Comparison of ENCODE assay signal across 12 cellular contexts in genomic region chr1:28123461-28123961, GRCh38. TPM values are rescaled to one million over a fixed set of nuclear protein-coding genes. Genes with fewer than 3 reads are reported as not detected.
DNase-seq lines count a peak whose midpoint lies in the region; ATAC-seq and TF ChIP-seq lines count a peak whose summit lies in the region.
"Had no signal": no experiment of that assay in that cellular context is flagged by ENCODE, and none has a peak within 500 bp of the region (broad histone marks: within the 10 kb centered on the region; RNA-seq: fewer than 3 reads in every experiment).

No MANE protein-coding gene starts in this region.

- ATAC-seq in sciatic nerve, result no peak
- no peak for ATAC-seq in HG02610 (IDR thresholded peaks at IDR 0.05; ENCODE audit: unreplicated experiment)
- ATAC-seq in GM21423 (IDR thresholded peaks at IDR 0.05; ENCODE audit: unreplicated experiment), result no peak
- ATAC-seq in GM19328 (IDR thresholded peaks at IDR 0.05; ENCODE audit: unreplicated experiment), result no peak
- ATAC-seq: activated naive CD4-positive, alpha-beta T cell treated with anti-CD3 and anti-CD28 coated beads, Interleukin-2, amount 50 U/mL, for 72 hours had no signal

- peak; percentile 26 for DNase-seq in RWPE1 (ENCODE audit: low spot score)
- DNase-seq in fibroblast of pulmonary artery (ENCODE audit: low read depth), result peak; percentile 90
- no peak for DNase-seq in spleen
- DNase-seq in sciatic nerve (ENCODE audit: low spot score), result no peak
- DNase-seq: NCI-H2171 treated with DMSO at 0.1 percent for 48 hours, tibial artery had no signal

- intact Hi-C loops in spleen (cut with DNase I; ENCODE audit: low total_unique reads) (no loop called here), sciatic nerve (cut with DNase I) (no loop called here)

- no peak for TF ChIP-seq POLR2A in spleen (IDR thresholded peaks at IDR 0.05)

- H3K27ac ChIP-seq in HEK293 (ENCODE audit: extremely low read depth, low read depth, low read length) (no peak overlapping the region), RWPE1 (no peak overlapping the region), spleen (peak overlapping the region in 6 of 8 donors; percentile 23 to 92 (median 53))
- H3K27ac ChIP-seq: tibial artery had no signal

- WGBS in spleen, 5 donors, result 19 to 48% (median 37%) methylated on average over 4 of the region's 4 CpGs

- H3K4me3 ChIP-seq in HEK293 (ENCODE audit: low read depth, low read length) (no peak overlapping the region), fibroblast of pulmonary artery (replicated peaks; ENCODE audit: low read depth, low read length) (no peak overlapping the region), spleen (peak overlapping the region in 1 of 8 donors; percentile 13)
- H3K4me3 ChIP-seq: tibial artery had no signal

- H3K4me1 ChIP-seq in HEK293 (ENCODE audit: control insufficient read depth, insufficient read depth, low read length), result no peaks in the 10 kb centered on the region
- peaks cover 8 to 57% (median 22%) of the 10 kb centered on the region in 6 donors for H3K4me1 ChIP-seq in spleen
- H3K4me1 ChIP-seq: tibial artery had no signal

- H3K36me3 ChIP-seq in HEK293 (ENCODE audit: control insufficient read depth in 2 of 2, insufficient read depth in 1 of 2, low read length in 2 of 2) (no peaks in the 10 kb centered on the region), spleen (no peaks in the 10 kb centered on the region)
- H3K36me3 ChIP-seq: tibial artery had no signal

- POLR2A ChIA-PET in HEK293 (lab: Yijun Ruan, JAX) (no interaction called here), RWPE1 (lab: Yijun Ruan, JAX; ENCODE audit: low non-redundant PET) (no interaction called here)

- TF ChIP-seq CTCF in HEK293 (tag by site-specific recombination; IDR thresholded peaks at IDR 0.05), result no peak
- TF ChIP-seq CTCF in RWPE1 (conservative IDR thresholded peaks at IDR 0.05; ENCODE audit: low read depth), result no peak
- no peak for TF ChIP-seq CTCF in fibroblast of pulmonary artery (IDR thresholded peaks at IDR 0.05; ENCODE audit: low read length, missing control alignments)
- no peak for TF ChIP-seq CTCF in spleen (IDR thresholded peaks at IDR 0.05 in 8 of 11, conservative IDR thresholded peaks at IDR 0.05 in 3 of 11)

- no peaks in the 10 kb centered on the region for H3K27me3 ChIP-seq in spleen (replicated peaks in 1 of 7)

- CTCF ChIA-PET in HEK293 (lab: Yijun Ruan, JAX), result interaction anchor here (1.4 kb wide), 1 partner anchor 11 kb away, joined by 4 read pairs; no protein-coding TSS in a partner anchor
- CTCF ChIA-PET in RWPE1 (lab: Yijun Ruan, JAX), result no interaction called here

- H3K9me3 ChIP-seq in HEK293 (ENCODE audit: control insufficient read depth, insufficient read depth, low read depth, low read length) (no peaks in the 10 kb centered on the region), spleen (no peaks in the 10 kb centered on the region)
- H3K9me3 ChIP-seq: tibial artery had no signal

TF ChIP-seq in HEK293, 187 proteins besides CTCF, POLR2A, EP300 and RAD21 (continues in another document):
- TF ChIP-seq INSM2 (tag by site-specific recombination; IDR thresholded peaks at IDR 0.05) (no peak), ZNF248 (tag by site-specific recombination; IDR thresholded peaks at IDR 0.05) (no peak), ZBTB48 (tag by site-specific recombination; IDR thresholded peaks at IDR 0.05) (no peak), ZNF175 (tag by site-specific recombination; IDR thresholded peaks at IDR 0.05) (no peak), ZBTB20 (tag by site-specific recombination; IDR thresholded peaks at IDR 0.05) (no peak), ZNF704 (tag by site-specific recombination; IDR thresholded peaks at IDR 0.05) (no peak), ZNF768 (tag by site-specific recombination; IDR thresholded peaks at IDR 0.05) (no peak), ZNF211 (tag by site-specific recombination; IDR thresholded peaks at IDR 0.05; ENCODE audit: low read depth) (no peak), ZFHX2 (tag by site-specific recombination; conservative IDR thresholded peaks at IDR 0.05) (peak; percentile 47), ZNF362 (tag by site-specific recombination; IDR thresholded peaks at IDR 0.05) (no peak), ZNF747 (tag by site-specific recombination; IDR thresholded peaks at IDR 0.05) (no peak), ZNF792 (tag by site-specific recombination; IDR thresholded peaks at IDR 0.05) (no peak), ZNF426 (tag by site-specific recombination; IDR thresholded peaks at IDR 0.05) (no peak), ZNF501 (tag by site-specific recombination; IDR thresholded peaks at IDR 0.05) (no peak), ZNF184 (tag by site-specific recombination; IDR thresholded peaks at IDR 0.05) (no peak), ZNF488 (tag by site-specific recombination; IDR thresholded peaks at IDR 0.05) (no peak), ZNF692 (tag by site-specific recombination; IDR thresholded peaks at IDR 0.05) (no peak), ZNF146 (tag by site-specific recombination; IDR thresholded peaks at IDR 0.05) (no peak), ZNF561 (tag by site-specific recombination; IDR thresholded peaks at IDR 0.05; ENCODE audit: borderline replicate concordance) (no peak), ZNF544 (tag by site-specific recombination; IDR thresholded peaks at IDR 0.05) (no peak), ZSCAN5A (tag by site-specific recombination; IDR thresholded peaks at IDR 0.05) (no peak)

RNA-seq across cellular contexts. Expression of gene EYA3, which starts 35.1 kb away (rescaled TPM):
- total RNA-seq in spleen, result 10 to 100 TPM; 16.5 to 26.4 (median 21.8) TPM
- polyA plus RNA-seq in spleen, result 1 to 10 TPM; 3.5 to 5.4 (median 3.6) TPM
- 20.1 TPM for total RNA-seq in sciatic nerve

RNA-seq across cellular contexts. Expression of gene PTAFR, which starts 53.0 kb away (rescaled TPM):
- 10 to 100 TPM; 13.8 to 32.2 (median 28.2) TPM for total RNA-seq in spleen
- 1 to 10 TPM; 5.0 to 7.5 (median 5.7) TPM for polyA plus RNA-seq in spleen
- total RNA-seq in sciatic nerve, result 7.0 TPM
- total RNA-seq: myocyte had no signal

Comparison
In these comparisons a context has a peak if more than half of its experiments do, and no peak if none do; other contexts are left out.
1. H3K27ac ChIP-seq: peak in spleen (6 of 8); none in HEK293 (single experiment) and RWPE1 (single experiment).
2. DNase-seq: peak in RWPE1 (single experiment) and fibroblast of pulmonary artery (single experiment); none in spleen (single experiment) and sciatic nerve (single experiment).